7 cellular contexts compared by ENCODE assay signal in the genomic region with DNA sequence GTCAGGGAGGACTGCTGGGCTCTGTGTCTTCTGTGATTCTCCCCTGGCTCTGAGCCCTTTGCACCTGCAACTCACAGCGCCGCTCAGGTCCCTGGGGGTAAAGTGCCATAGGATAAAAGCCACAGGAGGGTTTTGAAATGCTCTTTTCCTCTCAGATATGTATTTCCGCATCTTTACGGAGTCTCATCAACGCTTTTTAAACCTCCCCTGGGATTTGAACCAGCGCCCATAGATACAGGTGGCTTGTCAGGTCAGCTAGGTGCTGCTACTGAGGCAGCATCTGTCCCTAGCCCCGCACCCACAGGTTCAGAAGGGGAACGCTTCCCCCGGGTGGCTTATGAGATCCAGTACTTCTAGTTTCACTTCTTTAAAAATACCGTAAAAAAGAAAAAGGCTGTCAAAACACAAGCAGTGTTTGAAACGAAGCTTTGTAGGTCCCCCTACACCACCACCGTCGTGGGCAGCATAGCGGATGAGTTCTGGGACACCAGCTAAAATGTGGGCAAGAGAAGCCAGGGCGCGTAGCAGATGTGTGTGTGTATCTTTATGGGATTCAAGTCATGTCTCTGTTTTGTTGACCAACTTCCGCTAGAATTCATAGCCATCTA.
A peak's percentile ranks its signal among the peaks of the same experiment; 100 is the strongest.
DNase-seq lines count a peak whose midpoint lies in the region; ATAC-seq and TF ChIP-seq lines count a peak whose summit lies in the region.

No MANE protein-coding gene starts in this region.

- H3K27ac ChIP-seq in right atrium auricular region (no peak overlapping the region), adrenal gland (no peak overlapping the region), mesendoderm (ENCODE audit: low read depth, low read length) (no peak overlapping the region)

- H3K9me2 ChIP-seq in Loucy (replicated peaks; ENCODE audit: low read depth, low read length): no peaks in the 10 kb centered on the region

- DNase-seq in nephron progenitor cell: no peak
- no peak for DNase-seq in right atrium auricular region (ENCODE audit: low spot score)
- no peak for DNase-seq in adrenal gland
- no peak for DNase-seq in mesendoderm

- H3K4me3 Mint-ChIP-seq in nephron progenitor cell: no peak overlapping the region

- H3K36me3 Mint-ChIP-seq in nephron progenitor cell (ENCODE audit: low read depth): peaks cover 23% of the 10 kb centered on the region

- peaks cover 9% of the 10 kb centered on the region for H4K20me1 ChIP-seq in Loucy (ENCODE audit: insufficient read depth, low read length, poor library complexity, severe bottlenecking)

- H3F3A ChIP-seq in Loucy (ENCODE audit: low read depth): no peaks in the 10 kb centered on the region

- no peaks in the 10 kb centered on the region for H3K27me3 ChIP-seq in Loucy (ENCODE audit: insufficient read depth, low read length, poor library complexity, severe bottlenecking)
- H3K27me3 ChIP-seq in right atrium auricular region: no peaks in the 10 kb centered on the region
- H3K27me3 ChIP-seq in adrenal gland: no peaks in the 10 kb centered on the region
- no peaks in the 10 kb centered on the region for H3K27me3 ChIP-seq in mesendoderm (ENCODE audit: insufficient read depth, low read length, poor library complexity)

- H3K4me3 ChIP-seq in Loucy (ENCODE audit: low read length, poor library complexity, severe bottlenecking) (no peak overlapping the region), right atrium auricular region (no peak overlapping the region), adrenal gland (no peak overlapping the region), mesendoderm (ENCODE audit: low read length) (no peak overlapping the region)

- H3K9me3 ChIP-seq in Loucy (ENCODE audit: insufficient read depth, low read depth, low read length) (no peaks in the 10 kb centered on the region), right atrium auricular region (no peaks in the 10 kb centered on the region), adrenal gland (replicated peaks in 1 of 3) (no peaks in the 10 kb centered on the region)

- H4K8ac ChIP-seq in mesendoderm (ENCODE audit: low read depth, low read length): no peak overlapping the region

- no peak overlapping the region for H3K4ac ChIP-seq in mesendoderm (ENCODE audit: low read depth, low read length)

- H3K27me3 Mint-ChIP-seq in nephron progenitor cell (ENCODE audit: low read depth, poor library complexity): no peaks in the 10 kb centered on the region

- H3K79me1 ChIP-seq in mesendoderm (ENCODE audit: low read length): peaks cover 36% of the 10 kb centered on the region

- H3K4me2 ChIP-seq in Loucy (ENCODE audit: low read depth, low read length, poor library complexity, severe bottlenecking) (peak overlapping the region; percentile 33), mesendoderm (ENCODE audit: low read length) (no peak overlapping the region)

- no peak for TF ChIP-seq POLR2A in adrenal gland (IDR thresholded peaks at IDR 0.05)

- H3K9ac ChIP-seq in Loucy (ENCODE audit: low read depth, low read length, poor library complexity, severe bottlenecking) (no peak overlapping the region), mesendoderm (ENCODE audit: low read length) (no peak overlapping the region)

- H3K23ac ChIP-seq in mesendoderm (ENCODE audit: low read length): no peak overlapping the region

- no peak overlapping the region for H3K18ac ChIP-seq in mesendoderm (ENCODE audit: low read length)

- H3K27ac Mint-ChIP-seq in nephron progenitor cell: peak overlapping the region; percentile 32

- peak; percentile 87 for ATAC-seq in GM18867 (IDR thresholded peaks at IDR 0.05; ENCODE audit: unreplicated experiment)
- peak; percentile 80 for ATAC-seq in GM21825 (IDR thresholded peaks at IDR 0.05; ENCODE audit: unreplicated experiment)

- H3K9me3 Mint-ChIP-seq in nephron progenitor cell: no peaks in the 10 kb centered on the region

- intact Hi-C loops in adrenal gland (cut with DNase I): no loop called here

- H3K56ac ChIP-seq in mesendoderm (ENCODE audit: low read length): no peak overlapping the region

- H3K4me1 ChIP-seq in Loucy (ENCODE audit: insufficient read depth, low read length, poor library complexity, severe bottlenecking) (peaks cover 25% of the 10 kb centered on the region), right atrium auricular region (peaks cover 0 to 19% of the 10 kb centered on the region in 2 donors), adrenal gland (replicated peaks in 1 of 2) (no peaks in the 10 kb centered on the region), mesendoderm (ENCODE audit: control insufficient read depth, low read depth, low read length) (no peaks in the 10 kb centered on the region)

- H3K79me2 ChIP-seq in Loucy (ENCODE audit: insufficient read depth, low read length) (peaks cover 72% of the 10 kb centered on the region; the same call in 1 of the 2 replicates), mesendoderm (ENCODE audit: control insufficient read depth, insufficient read depth, low read length) (peaks cover 15% of the 10 kb centered on the region)

- H4K5ac ChIP-seq in mesendoderm (ENCODE audit: low read length): no peak overlapping the region

- H3K36me3 ChIP-seq in Loucy (ENCODE audit: insufficient read depth, low read length) (peaks cover 14% of the 10 kb centered on the region; the same call in 1 of the 2 replicates), right atrium auricular region (no peaks in the 10 kb centered on the region), adrenal gland (replicated peaks in 1 of 2) (no peaks in the 10 kb centered on the region), mesendoderm (ENCODE audit: control insufficient read depth, insufficient read depth, low read length) (no peaks in the 10 kb centered on the region)

- H3K4me1 Mint-ChIP-seq in nephron progenitor cell: peaks cover 38% of the 10 kb centered on the region

- H2BK15ac ChIP-seq in mesendoderm (replicated peaks; ENCODE audit: low read depth): no peak overlapping the region

- no peak overlapping the region for H2BK5ac ChIP-seq in mesendoderm (ENCODE audit: low read length)

- TF ChIP-seq CTCF in Loucy (conservative IDR thresholded peaks at IDR 0.05; ENCODE audit: low read length) (no peak), nephron progenitor cell (IDR thresholded peaks at IDR 0.05) (no peak), right atrium auricular region (IDR thresholded peaks at IDR 0.05) (no peak), adrenal gland (IDR thresholded peaks at IDR 0.05) (no peak)

- WGBS in adrenal gland, 4 donors: 81 to 92% (median 84%) methylated on average over 17 of the region's 17 CpGs
- no CpG with 5 or more reads among the region's 17 CpGs for WGBS in mesendoderm (ENCODE audit: extremely low coverage, insufficient coverage, low lambda C conversion rate)

- no peak overlapping the region for H2AK5ac ChIP-seq in mesendoderm (ENCODE audit: low read length)

- H2AFZ ChIP-seq in Loucy (ENCODE audit: low read length): no peak overlapping the region

- H2BK120ac ChIP-seq in mesendoderm (ENCODE audit: low read depth, low read length): no peak overlapping the region
